7 cellular contexts compared by ENCODE assay signal in genomic region chr5:112522891-112523673, GRCh38.
DNase-seq lines count a peak whose midpoint lies in the region; ATAC-seq and TF ChIP-seq lines count a peak whose summit lies in the region.
"Not testable (repeated sequence)": the region's sequence is repeated elsewhere in the genome, so short reads cannot be mapped to it uniquely, and the experiment has no call there.

No MANE protein-coding gene starts in this region.

- H3K4me3 ChIP-seq in lower lobe of right lung: not testable (repeated sequence)

- TF ChIP-seq CTCF in lower lobe of right lung (IDR thresholded peaks at IDR 0.05): not testable (repeated sequence)

- peak; percentile 56 for DNase-seq in NCI-H82 (lab: John Stamatoyannopoulos, UW)
- DNase-seq in lower lobe of right lung: not testable (repeated sequence)

- peak overlapping the region; percentile 13 for H3K27ac ChIP-seq in lower lobe of right lung

- H3K36me3 ChIP-seq in lower lobe of right lung: not testable (repeated sequence)

- H3K27me3 ChIP-seq in lower lobe of right lung (ENCODE audit: low read depth): not testable (repeated sequence)

- intact Hi-C loops in lower lobe of right lung (cut with DNase I): not testable (repeated sequence)

- not testable (repeated sequence) for H3K9me3 ChIP-seq in lower lobe of right lung

- ATAC-seq in GM18519 (IDR thresholded peaks at IDR 0.05; ENCODE audit: low FRiP score, unreplicated experiment): peak; percentile 41
- peak; percentile 61 for ATAC-seq in GM19372 (IDR thresholded peaks at IDR 0.05; ENCODE audit: low read depth, unreplicated experiment)
- ATAC-seq in GM21619 (IDR thresholded peaks at IDR 0.05; ENCODE audit: unreplicated experiment): peak; percentile 57
- ATAC-seq in HG02884 (IDR thresholded peaks at IDR 0.05; ENCODE audit: unreplicated experiment): peak; percentile 44
- ATAC-seq in HG03280 (IDR thresholded peaks at IDR 0.05; ENCODE audit: unreplicated experiment): peak; percentile 54
- ATAC-seq in lower lobe of right lung: not testable (repeated sequence)

- not testable (repeated sequence) for H3K4me1 ChIP-seq in lower lobe of right lung
